Comparison of ENCODE assay signal across 8 cellular contexts in genomic region chr1:192165002-192165401, GRCh38. TPM values are rescaled to one million over a fixed set of nuclear protein-coding genes. Genes with fewer than 3 reads are reported as not detected.
"Had no signal": no experiment of that assay in that cellular context is flagged by ENCODE, and none has a peak within 500 bp of the region (broad histone marks: within the 10 kb centered on the region; RNA-seq: fewer than 3 reads in every experiment).

No MANE protein-coding gene starts in this region.

RNA-seq across cellular contexts. Expression of gene RGS18, which starts 6.7 kb away (rescaled TPM):
- total RNA-seq: dermis microvascular lymphatic vessel endothelial cell, endodermal cell, glomerular endothelial cell, kidney epithelial cell, lung microvascular endothelial cell, mesothelial cell of epicardium, myocyte had no signal
- polyA plus RNA-seq: naive thymus-derived CD8-positive, alpha-beta T cell had no signal
